In genomic region chr9:38641985-38642864, GRCh38 we compare ENCODE assay signal across 8 cellular contexts. TPM values are rescaled to one million over a fixed set of nuclear protein-coding genes. Genes with fewer than 3 reads are reported as not detected.
DNase-seq lines count a peak whose midpoint lies in the region; ATAC-seq, FAIRE-seq and TF ChIP-seq lines count a peak whose summit lies in the region.

No MANE protein-coding gene starts in this region.

- no peak for FAIRE-seq in H54 (lab: Jason Lieb, UNC)

- peaks cover 20% of the 10 kb centered on the region for H3K27me3 Mint-ChIP-seq in CD4-positive, alpha-beta T cell

- peaks cover 4% of the 10 kb centered on the region for H3K27me3 ChIP-seq in CD4-positive, alpha-beta T cell (ENCODE audit: control insufficient read depth, insufficient read depth, low read length)

- CTCF ChIA-PET in CD4-positive, alpha-beta T cell (lab: Charles Lee): interaction anchor here (0.5 kb wide), 1 partner anchor 420 kb away, joined by 3 read pairs; no protein-coding TSS in a partner anchor

- no peaks in the 10 kb centered on the region for H3K4me1 Mint-ChIP-seq in CD4-positive, alpha-beta T cell (ENCODE audit: low read depth)
- H3K4me1 Mint-ChIP-seq in stimulated activated effector memory CD8-positive, alpha-beta T cell treated with anti-CD3 and anti-CD28 coated beads, Interleukin-12 subunit alpha, Interleukin-12 subunit beta, amount 100 ng/mL, for 72 hours: no peaks in the 10 kb centered on the region

- H3K36me3 Mint-ChIP-seq in CD4-positive, alpha-beta T cell (ENCODE audit: low read depth): no peaks in the 10 kb centered on the region
- H3K36me3 Mint-ChIP-seq in stimulated activated effector memory CD8-positive, alpha-beta T cell treated with anti-CD3 and anti-CD28 coated beads, Interleukin-12 subunit alpha, Interleukin-12 subunit beta, amount 100 ng/mL, for 72 hours: no peaks in the 10 kb centered on the region

- POLR2A ChIA-PET in CD4-positive, alpha-beta T cell (lab: Charles Lee): no interaction called here

- no peak overlapping the region for H3K4me3 Mint-ChIP-seq in CD4-positive, alpha-beta T cell
- no peak overlapping the region for H3K4me3 Mint-ChIP-seq in stimulated activated effector memory CD8-positive, alpha-beta T cell treated with anti-CD3 and anti-CD28 coated beads, Interleukin-12 subunit alpha, Interleukin-12 subunit beta, amount 100 ng/mL, for 72 hours

- peak; percentile 41 for TF ChIP-seq CTCF in CD4-positive, alpha-beta T cell (IDR thresholded peaks at IDR 0.05)
- no peak for TF ChIP-seq CTCF in coronary artery (IDR thresholded peaks at IDR 0.05)

- H3K9me3 ChIP-seq in CD4-positive, alpha-beta T cell (ENCODE audit: control insufficient read depth, low read length): no peaks in the 10 kb centered on the region

- no peak for DNase-seq in CD4-positive, alpha-beta T cell
- peak; percentile 11 for DNase-seq in H54 (ENCODE audit: insufficient read length, low spot score)
- DNase-seq in NCI-H526 treated with DMSO at 0.1 percent for 48 hours (lab: John Stamatoyannopoulos, UW): peak; percentile 69
- DNase-seq in dermis blood vessel endothelial cell: peak; percentile 56
- DNase-seq in midbrain (lab: John Stamatoyannopoulos, UW): peak; percentile 82
- DNase-seq in coronary artery (ENCODE audit: low spot score): no peak
- no peak for DNase-seq in stimulated activated effector memory CD8-positive, alpha-beta T cell treated with anti-CD3 and anti-CD28 coated beads, Interleukin-12 subunit alpha, Interleukin-12 subunit beta, amount 100 ng/mL, for 72 hours (ENCODE audit: low spot score in 2 of 2)

- no peak for TF ChIP-seq POLR2A in H54 (IDR thresholded peaks at IDR 0.05; ENCODE audit: low read depth, low read length)

- H3K27ac ChIP-seq in CD4-positive, alpha-beta T cell (ENCODE audit: low read depth, low read length): no peak overlapping the region
- H3K27ac ChIP-seq in coronary artery: no peak overlapping the region

- intact Hi-C loops in CD4-positive, alpha-beta T cell (cut with DNase I, micrococcal nuclease): loop anchor here in 1 of 2 experiments (1.0 kb wide), 1 partner anchor 22 kb away; the partner anchor contains the start of gene ANKRD18A

- no peak overlapping the region for H3K4me3 ChIP-seq in coronary artery

- ATAC-seq in CD4-positive, alpha-beta T cell (ENCODE audit: poor library complexity): no peak
- no peak for ATAC-seq in HG03196 (IDR thresholded peaks at IDR 0.05; ENCODE audit: unreplicated experiment)
- ATAC-seq in stimulated activated effector memory CD8-positive, alpha-beta T cell treated with anti-CD3 and anti-CD28 coated beads, Interleukin-12 subunit alpha, Interleukin-12 subunit beta, amount 100 ng/mL, for 72 hours: no peak

- no peaks in the 10 kb centered on the region for H3K9me3 Mint-ChIP-seq in CD4-positive, alpha-beta T cell
- H3K9me3 Mint-ChIP-seq in stimulated activated effector memory CD8-positive, alpha-beta T cell treated with anti-CD3 and anti-CD28 coated beads, Interleukin-12 subunit alpha, Interleukin-12 subunit beta, amount 100 ng/mL, for 72 hours: no peaks in the 10 kb centered on the region

- H3K27ac Mint-ChIP-seq in CD4-positive, alpha-beta T cell: no peak overlapping the region
- no peak overlapping the region for H3K27ac Mint-ChIP-seq in stimulated activated effector memory CD8-positive, alpha-beta T cell treated with anti-CD3 and anti-CD28 coated beads, Interleukin-12 subunit alpha, Interleukin-12 subunit beta, amount 100 ng/mL, for 72 hours

RNA-seq across cellular contexts. Expression of gene ANKRD18A, which starts 21.8 kb away (rescaled TPM):
- total RNA-seq in CD4-positive, alpha-beta T cell: 1 to 10 TPM; 7.2 to 7.8 TPM
- total RNA-seq in dermis blood vessel endothelial cell: under 0.01 TPM in 1 of 2 replicates, not detected in the other

Comparison
In these comparisons a context has a peak if more than half of its experiments do, and no peak if none do; other contexts are left out.
1. DNase-seq: peak in H54 (single experiment), NCI-H526 treated with DMSO at 0.1 percent for 48 hours (single experiment), dermis blood vessel endothelial cell (single experiment) and midbrain (single experiment); none in CD4-positive, alpha-beta T cell (0 of 10), coronary artery (single experiment) and stimulated activated effector memory CD8-positive, alpha-beta T cell treated with anti-CD3 and anti-CD28 coated beads, Interleukin-12 subunit alpha, Interleukin-12 subunit beta, amount 100 ng/mL, for 72 hours (0 of 2).